27 cellular contexts compared by ENCODE assay signal in genomic region chr7:100688593-100688860, GRCh38. TPM values are rescaled to one million over a fixed set of nuclear protein-coding genes. Genes with fewer than 3 reads are reported as not detected.
DNase-seq lines count a peak whose midpoint lies in the region; ATAC-seq and TF ChIP-seq lines count a peak whose summit lies in the region.
"Had no signal": no experiment of that assay in that cellular context is flagged by ENCODE, and none has a peak within 500 bp of the region (broad histone marks: within the 10 kb centered on the region; RNA-seq: fewer than 3 reads in every experiment).

No MANE protein-coding gene starts in this region.

- no peak for ATAC-seq in memory B cell (ENCODE audit: low read depth)
- ATAC-seq: activated naive CD8-positive, alpha-beta T cell treated with anti-CD3 and anti-CD28 coated beads, Interleukin-2, amount 50 U/mL, for 24 hours; foreskin keratinocyte; natural killer cell; Right ventricle myocardium inferior had no signal

- H3K4me3 Mint-ChIP-seq in activated naive CD8-positive, alpha-beta T cell, result no peak overlapping the region
- H3K4me3 Mint-ChIP-seq in activated naive CD8-positive, alpha-beta T cell treated with anti-CD3 and anti-CD28 coated beads for 36 hours, result no peak overlapping the region
- H3K4me3 Mint-ChIP-seq in memory B cell (no peak overlapping the region), type B pancreatic cell (peak overlapping the region; percentile 11)
- H3K4me3 Mint-ChIP-seq: activated naive CD8-positive, alpha-beta T cell treated with anti-CD3 and anti-CD28 coated beads, Interleukin-2, amount 50 U/mL, for 24 hours; natural killer cell had no signal

- peak overlapping the region; percentile 46 for H3K27ac Mint-ChIP-seq in activated naive CD8-positive, alpha-beta T cell
- H3K27ac Mint-ChIP-seq in activated naive CD8-positive, alpha-beta T cell treated with anti-CD3 and anti-CD28 coated beads for 36 hours, result no peak overlapping the region
- H3K27ac Mint-ChIP-seq in memory B cell (peak overlapping the region; percentile 75), type B pancreatic cell (no peak overlapping the region)

- peak overlapping the region; percentile 96; the same call in 1 of the 2 replicates for H3K27ac ChIP-seq in VCaP
- H3K27ac ChIP-seq: foreskin keratinocyte, sigmoid colon had no signal

- no peaks in the 10 kb centered on the region for H3K9me3 Mint-ChIP-seq in activated naive CD8-positive, alpha-beta T cell (ENCODE audit: low read depth)
- no peaks in the 10 kb centered on the region for H3K9me3 Mint-ChIP-seq in activated naive CD8-positive, alpha-beta T cell treated with anti-CD3 and anti-CD28 coated beads for 36 hours
- H3K9me3 Mint-ChIP-seq in memory B cell (no peaks in the 10 kb centered on the region), type B pancreatic cell (no peaks in the 10 kb centered on the region)
- H3K9me3 Mint-ChIP-seq: activated naive CD8-positive, alpha-beta T cell treated with anti-CD3 and anti-CD28 coated beads, Interleukin-2, amount 50 U/mL, for 24 hours; IgD-negative memory B cell; natural killer cell had no signal

- no peaks in the 10 kb centered on the region for H3K27me3 Mint-ChIP-seq in activated naive CD8-positive, alpha-beta T cell
- H3K27me3 Mint-ChIP-seq in activated naive CD8-positive, alpha-beta T cell treated with anti-CD3 and anti-CD28 coated beads for 36 hours, result no peaks in the 10 kb centered on the region
- H3K27me3 Mint-ChIP-seq in memory B cell, result no peaks in the 10 kb centered on the region
- no peaks in the 10 kb centered on the region for H3K27me3 Mint-ChIP-seq in type B pancreatic cell
- H3K27me3 Mint-ChIP-seq: activated naive CD8-positive, alpha-beta T cell treated with anti-CD3 and anti-CD28 coated beads, Interleukin-2, amount 50 U/mL, for 24 hours; IgD-negative memory B cell had no signal

- TF ChIP-seq CTCF in VCaP (conservative IDR thresholded peaks at IDR 0.05) (no peak), type B pancreatic cell (conservative IDR thresholded peaks at IDR 0.05) (no peak)

- H3K36me3 Mint-ChIP-seq in activated naive CD8-positive, alpha-beta T cell, result no peaks in the 10 kb centered on the region
- H3K36me3 Mint-ChIP-seq in activated naive CD8-positive, alpha-beta T cell treated with anti-CD3 and anti-CD28 coated beads for 36 hours, result peaks cover 12% of the 10 kb centered on the region
- H3K36me3 Mint-ChIP-seq in memory B cell, result peaks cover 9% of the 10 kb centered on the region
- H3K36me3 Mint-ChIP-seq in type B pancreatic cell, result peaks cover 4% of the 10 kb centered on the region
- H3K36me3 Mint-ChIP-seq: IgD-negative memory B cell, natural killer cell had no signal

- no peak for DNase-seq in activated naive CD8-positive, alpha-beta T cell treated with anti-CD3 and anti-CD28 coated beads for 36 hours
- DNase-seq in memory B cell (ENCODE audit: low spot score in 2 of 2), result no peak
- DNase-seq in type B pancreatic cell (ENCODE audit: extremely low spot score, unreplicated experiment), result no peak
- DNase-seq in pons (ENCODE audit: low spot score), result no peak
- DNase-seq in NCI-H2196 treated with DMSO at 0.1 percent for 48 hours (lab: John Stamatoyannopoulos, UW; ENCODE audit: unreplicated experiment), result no peak
- DNase-seq in NCI-H748 treated with DMSO at 0.1 percent for 48 hours (lab: John Stamatoyannopoulos, UW), result no peak
- DNase-seq: ACHN; activated CD4-positive, alpha-beta T cell treated with anti-CD3 and anti-CD28 coated beads, Interleukin-2, amount 50 U/mL, for 4 hours; activated naive CD8-positive, alpha-beta T cell treated with anti-CD3 and anti-CD28 coated beads, Interleukin-2, amount 50 U/mL, for 24 hours; activated T-cell treated with anti-CD3 and anti-CD28 coated beads, Interleukin-2, amount 50 U/mL, for 1 hour; dermis blood vessel endothelial cell; erythroblast; foreskin keratinocyte; mesendoderm; MG63; natural killer cell; NCI-H1436; NCI-H526; sigmoid colon; SW 1271 had no signal

- H3K4me1 Mint-ChIP-seq in activated naive CD8-positive, alpha-beta T cell (ENCODE audit: low read depth), result peaks cover 34% of the 10 kb centered on the region
- peaks cover 25% of the 10 kb centered on the region for H3K4me1 Mint-ChIP-seq in activated naive CD8-positive, alpha-beta T cell treated with anti-CD3 and anti-CD28 coated beads for 36 hours
- peaks cover 26% of the 10 kb centered on the region for H3K4me1 Mint-ChIP-seq in memory B cell
- H3K4me1 Mint-ChIP-seq in type B pancreatic cell (ENCODE audit: unreplicated experiment), result peaks cover 21% of the 10 kb centered on the region

RNA-seq across cellular contexts. Expression of gene GIGYF1, which starts 5.5 kb away (rescaled TPM):
- total RNA-seq in activated naive CD8-positive, alpha-beta T cell treated with anti-CD3 and anti-CD28 coated beads for 36 hours, result 10 to 100 TPM; 41.9 to 45.2 TPM
- 49.5 and 79.4 TPM in 2 replicates for total RNA-seq in type B pancreatic cell (ENCODE audit: low replicate concordance)

RNA-seq across cellular contexts. Expression of gene GNB2, which starts 15.0 kb away (rescaled TPM):
- total RNA-seq in activated naive CD8-positive, alpha-beta T cell treated with anti-CD3 and anti-CD28 coated beads for 36 hours, result 100 to 1,000 TPM; 200 to 202 TPM
- total RNA-seq in type B pancreatic cell (ENCODE audit: low replicate concordance), result 179 and 203 TPM in 2 replicates

RNA-seq across cellular contexts. Expression of gene POP7, which starts 17.4 kb away (rescaled TPM):
- 10 to 100 TPM; 84.5 to 85.6 TPM for total RNA-seq in activated naive CD8-positive, alpha-beta T cell treated with anti-CD3 and anti-CD28 coated beads for 36 hours
- 39.2 and 41.0 TPM in 2 replicates for total RNA-seq in type B pancreatic cell (ENCODE audit: low replicate concordance)

RNA-seq across cellular contexts. Expression of gene EPO, which starts 31.7 kb away (rescaled TPM):
- total RNA-seq in activated naive CD8-positive, alpha-beta T cell treated with anti-CD3 and anti-CD28 coated beads for 36 hours, result not detected
- total RNA-seq in type B pancreatic cell (ENCODE audit: low replicate concordance), result 0.22 and 0.40 TPM in 2 replicates
- total RNA-seq: bronchial epithelial cell, dermis blood vessel endothelial cell, G401, kidney epithelial cell, natural killer cell, Right ventricle myocardium inferior, sigmoid colon had no signal

RNA-seq across cellular contexts. Expression of gene ACTL6B, which starts 32.3 kb away (rescaled TPM):
- not detected for total RNA-seq in activated naive CD8-positive, alpha-beta T cell treated with anti-CD3 and anti-CD28 coated beads for 36 hours
- 1.8 and 2.4 TPM in 2 replicates for total RNA-seq in type B pancreatic cell (ENCODE audit: low replicate concordance)
- total RNA-seq: bronchial epithelial cell, dermis blood vessel endothelial cell, foreskin keratinocyte, kidney epithelial cell, natural killer cell, Right ventricle myocardium inferior had no signal

Comparison
In these comparisons a context has a peak if more than half of its experiments do, and no peak if none do; other contexts are left out.
1. H3K27ac Mint-ChIP-seq: peak in activated naive CD8-positive, alpha-beta T cell (single experiment) and memory B cell (single experiment); none in activated naive CD8-positive, alpha-beta T cell treated with anti-CD3 and anti-CD28 coated beads for 36 hours (single experiment) and type B pancreatic cell (single experiment).